In the genomic region with DNA sequence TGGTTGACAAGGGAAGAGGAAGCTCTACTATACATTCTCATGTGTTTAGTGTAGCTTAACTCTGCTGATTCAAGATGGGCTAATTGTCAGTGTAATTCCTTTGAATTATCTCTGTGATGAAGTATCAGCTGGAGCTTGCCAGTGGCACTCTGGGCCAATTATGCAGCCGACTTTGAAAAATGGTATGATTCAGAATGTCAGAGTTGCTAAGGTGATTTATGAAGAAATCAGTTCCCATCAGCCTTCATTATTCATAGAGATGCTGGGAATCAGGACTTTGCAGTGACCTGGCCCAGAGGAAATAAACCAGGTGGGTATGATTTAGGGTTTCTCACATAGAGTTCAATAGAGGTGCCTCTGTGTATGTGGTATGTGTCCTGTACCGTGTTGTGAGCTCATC, we compare ENCODE assay signal across 21 cellular contexts. TPM values are rescaled to one million over a fixed set of nuclear protein-coding genes. Genes with fewer than 3 reads are reported as not detected.
A peak's percentile ranks its signal among the peaks of the same experiment; 100 is the strongest.
DNase-seq lines count a peak whose midpoint lies in the region; ATAC-seq and TF ChIP-seq lines count a peak whose summit lies in the region.
"Had no signal": no experiment of that assay in that cellular context is flagged by ENCODE, and none has a peak within 500 bp of the region (broad histone marks: within the 10 kb centered on the region; RNA-seq: fewer than 3 reads in every experiment).

No MANE protein-coding gene starts in this region.

- no peak for DNase-seq in activated T-cell treated with anti-CD3 and anti-CD28 coated beads, Interleukin-2, amount 50 U/mL, for 72 hours
- DNase-seq in activated T-cell treated with anti-CD3 and anti-CD28 coated beads for 4 hours (no peak), T1000 (lab: John Stamatoyannopoulos, UW) (peak; percentile 21), prostate gland (ENCODE audit: low spot score) (no peak), chondrocyte (ENCODE audit: low spot score) (no peak)
- DNase-seq in stimulated activated effector memory CD8-positive, alpha-beta T cell treated with anti-CD3 and anti-CD28 coated beads, Interleukin-12 subunit alpha, Interleukin-12 subunit beta, amount 100 ng/mL, for 72 hours (ENCODE audit: low spot score in 2 of 2): no peak
- DNase-seq in effector CD8-positive, alpha-beta T cell (lab: John Stamatoyannopoulos, UW): no peak
- DNase-seq: activated CD8-positive, alpha-beta memory T cell treated with anti-CD3 and anti-CD28 coated beads, Interleukin-2, amount 50 U/mL, for 48 hours; mesendoderm; NCI-H1092; NCI-H2171; occipital lobe; stimulated activated CD4-positive, alpha-beta T cell treated with anti-CD3 and anti-CD28 coated beads, Interleukin-4, amount 100 ng/mL, for 4 hours; upper lobe of left lung had no signal

- no peak overlapping the region for H3K4me3 Mint-ChIP-seq in activated T-cell treated with anti-CD3 and anti-CD28 coated beads, Interleukin-2, amount 50 U/mL, for 72 hours
- no peak overlapping the region for H3K4me3 Mint-ChIP-seq in stimulated activated effector memory CD8-positive, alpha-beta T cell treated with anti-CD3 and anti-CD28 coated beads, Interleukin-12 subunit alpha, Interleukin-12 subunit beta, amount 100 ng/mL, for 72 hours
- H3K4me3 Mint-ChIP-seq in chondrocyte (ENCODE audit: unreplicated experiment): no peak overlapping the region
- H3K4me3 Mint-ChIP-seq: T-helper 1 cell treated with Interleukin-12 subunit alpha and Interleukin-12 subunit beta and Interleukin-4 antibody, amounts not matched to agents 30 μg/mL and 1 μg/mL, for 36 hours had no signal

- H3K27me3 Mint-ChIP-seq in activated T-cell treated with anti-CD3 and anti-CD28 coated beads, Interleukin-2, amount 50 U/mL, for 72 hours (ENCODE audit: low read depth): no peaks in the 10 kb centered on the region
- H3K27me3 Mint-ChIP-seq in chondrocyte (ENCODE audit: low read depth): no peaks in the 10 kb centered on the region

- no peaks in the 10 kb centered on the region for H3K9me3 Mint-ChIP-seq in activated T-cell treated with anti-CD3 and anti-CD28 coated beads, Interleukin-2, amount 50 U/mL, for 72 hours
- H3K9me3 Mint-ChIP-seq in stimulated activated effector memory CD8-positive, alpha-beta T cell treated with anti-CD3 and anti-CD28 coated beads, Interleukin-12 subunit alpha, Interleukin-12 subunit beta, amount 100 ng/mL, for 72 hours: no peaks in the 10 kb centered on the region
- no peaks in the 10 kb centered on the region for H3K9me3 Mint-ChIP-seq in chondrocyte (ENCODE audit: low read depth)
- H3K9me3 Mint-ChIP-seq: T-helper 1 cell treated with Interleukin-12 subunit alpha and Interleukin-12 subunit beta and Interleukin-4 antibody, amounts not matched to agents 30 μg/mL and 1 μg/mL, for 36 hours had no signal

- no peak for TF ChIP-seq POLR2A in prostate gland (IDR thresholded peaks at IDR 0.05)

- TF ChIP-seq CTCF in prostate gland (IDR thresholded peaks at IDR 0.05) (no peak), chondrocyte (IDR thresholded peaks at IDR 0.05) (no peak)

- H3K4me3 ChIP-seq in prostate gland: no peak overlapping the region
- H3K4me3 ChIP-seq: A549, GM12878, upper lobe of left lung had no signal

- H3K36me3 ChIP-seq in prostate gland: no peaks in the 10 kb centered on the region

- H3K27ac ChIP-seq in prostate gland: no peak overlapping the region
- H3K27ac ChIP-seq: A549, upper lobe of left lung had no signal

- WGBS in prostate gland: 90% methylated on average over 2 of the region's 2 CpGs

- H3K4me1 ChIP-seq in prostate gland (replicated peaks): no peaks in the 10 kb centered on the region

- intact Hi-C loops in prostate gland (cut with DNase I): no loop called here

- ATAC-seq in activated T-cell treated with anti-CD3 and anti-CD28 coated beads, Interleukin-2, amount 50 U/mL, for 72 hours (replicated peaks in 1 of 2): no peak
- peak; percentile 86 for ATAC-seq in esophagus mucosa
- no peak for ATAC-seq in stimulated activated effector memory CD8-positive, alpha-beta T cell treated with anti-CD3 and anti-CD28 coated beads, Interleukin-12 subunit alpha, Interleukin-12 subunit beta, amount 100 ng/mL, for 72 hours
- ATAC-seq: A549, GM12878, Right ventricle myocardium inferior had no signal

- no peaks in the 10 kb centered on the region for H3K9me3 ChIP-seq in prostate gland
- H3K9me3 ChIP-seq: A549, upper lobe of left lung had no signal

- H3K27ac Mint-ChIP-seq in activated T-cell treated with anti-CD3 and anti-CD28 coated beads, Interleukin-2, amount 50 U/mL, for 72 hours: peak overlapping the region; percentile 80
- peak overlapping the region; percentile 63 for H3K27ac Mint-ChIP-seq in stimulated activated effector memory CD8-positive, alpha-beta T cell treated with anti-CD3 and anti-CD28 coated beads, Interleukin-12 subunit alpha, Interleukin-12 subunit beta, amount 100 ng/mL, for 72 hours
- H3K27ac Mint-ChIP-seq in chondrocyte (ENCODE audit: unreplicated experiment): no peak overlapping the region
- H3K27ac Mint-ChIP-seq: T-helper 1 cell treated with Interleukin-12 subunit alpha and Interleukin-12 subunit beta and Interleukin-4 antibody, amounts not matched to agents 30 μg/mL and 1 μg/mL, for 36 hours had no signal

- no peaks in the 10 kb centered on the region for H3K27me3 ChIP-seq in prostate gland (replicated peaks; ENCODE audit: insufficient read depth)
- H3K27me3 ChIP-seq: upper lobe of left lung had no signal

- peaks cover 10 to 36% of the 10 kb centered on the region in 2 donors for H3K36me3 Mint-ChIP-seq in activated T-cell treated with anti-CD3 and anti-CD28 coated beads, Interleukin-2, amount 50 U/mL, for 72 hours (ENCODE audit: insufficient read depth in 2 of 2)
- H3K36me3 Mint-ChIP-seq in stimulated activated effector memory CD8-positive, alpha-beta T cell treated with anti-CD3 and anti-CD28 coated beads, Interleukin-12 subunit alpha, Interleukin-12 subunit beta, amount 100 ng/mL, for 72 hours: peaks cover 97% of the 10 kb centered on the region
- peaks cover 10% of the 10 kb centered on the region for H3K36me3 Mint-ChIP-seq in chondrocyte (ENCODE audit: low read depth)

- H3K4me1 Mint-ChIP-seq in activated T-cell treated with anti-CD3 and anti-CD28 coated beads, Interleukin-2, amount 50 U/mL, for 72 hours (ENCODE audit: low read depth): peaks cover 59% of the 10 kb centered on the region
- peaks cover 73% of the 10 kb centered on the region for H3K4me1 Mint-ChIP-seq in stimulated activated effector memory CD8-positive, alpha-beta T cell treated with anti-CD3 and anti-CD28 coated beads, Interleukin-12 subunit alpha, Interleukin-12 subunit beta, amount 100 ng/mL, for 72 hours
- H3K4me1 Mint-ChIP-seq in chondrocyte (ENCODE audit: low read depth): peaks cover 5% of the 10 kb centered on the region

RNA-seq across cellular contexts. Expression of a gene that starts 33.4 kb away (rescaled TPM):
- total RNA-seq in activated T-cell treated with anti-CD3 and anti-CD28 coated beads, Interleukin-2, amount 50 U/mL, for 72 hours: under 1 TPM; 0.23 to 0.58 TPM
- 0.40 TPM for total RNA-seq in esophagus mucosa
- total RNA-seq in prostate gland: 1 to 10 TPM in 1 of 2 donors, under 1 TPM in 1; 0.09 to 4.7 TPM
- total RNA-seq in chondrocyte: 0.55 to 1.1 TPM (median 0.59 TPM) in 3 replicates
- total RNA-seq: GM12878, Right ventricle myocardium inferior had no signal

RNA-seq across cellular contexts. Expression of a gene that starts 47.4 kb away (rescaled TPM):
- total RNA-seq in activated T-cell treated with anti-CD3 and anti-CD28 coated beads, Interleukin-2, amount 50 U/mL, for 72 hours: 1 to 10 TPM in 1 of 2 donors, not detected in 1; 1.4 TPM
- total RNA-seq in esophagus mucosa (4.3 TPM), prostate gland (1 to 10 TPM; 1.0 to 2.3 TPM), chondrocyte (not detected in 3 replicates)
- total RNA-seq: cerebellum, GM12878, H1, occipital lobe, Right ventricle myocardium inferior had no signal

RNA-seq across cellular contexts. Expression of a gene that starts 56.7 kb away (rescaled TPM):
- not detected for total RNA-seq in activated T-cell treated with anti-CD3 and anti-CD28 coated beads, Interleukin-2, amount 50 U/mL, for 72 hours
- total RNA-seq in esophagus mucosa (5.1 TPM), prostate gland (not detected), chondrocyte (not detected in 3 replicates)
- total RNA-seq: cerebellum, GM12878, H1, occipital lobe, Right ventricle myocardium inferior had no signal
